In the genomic region with DNA sequence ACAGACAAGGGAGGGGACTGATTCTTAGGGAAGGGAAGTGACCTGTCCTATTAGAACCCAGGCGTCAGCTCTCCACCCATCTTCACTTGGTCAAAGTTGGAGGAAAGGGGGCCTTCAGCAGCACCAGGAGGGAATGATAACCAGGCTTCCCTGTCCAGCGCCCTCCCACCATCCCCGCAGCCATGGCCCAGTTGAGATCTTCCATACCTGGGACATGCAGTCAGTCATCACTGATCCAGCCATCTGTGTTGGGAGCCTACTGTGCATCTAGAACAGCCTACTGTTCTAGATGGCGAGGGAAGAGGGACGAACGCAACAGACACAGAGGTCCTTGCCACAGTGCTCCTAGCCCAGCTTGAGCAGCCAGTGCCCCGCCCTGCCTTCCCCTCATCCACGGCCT, we compare ENCODE assay signal across 1 cellular context.
TF ChIP-seq lines count a peak whose summit lies in the region.

No MANE protein-coding gene starts in this region.

TF ChIP-seq in HepG2, 621 proteins besides CTCF, POLR2A, EP300 and RAD21:
- TF ChIP-seq PITX1 (CRISPR knock-in tag; IDR thresholded peaks at IDR 0.05) (no peak), ELF1 (CRISPR knock-in tag; IDR thresholded peaks at IDR 0.05) (no peak)
- TF ChIP-seq, protein P1, sequence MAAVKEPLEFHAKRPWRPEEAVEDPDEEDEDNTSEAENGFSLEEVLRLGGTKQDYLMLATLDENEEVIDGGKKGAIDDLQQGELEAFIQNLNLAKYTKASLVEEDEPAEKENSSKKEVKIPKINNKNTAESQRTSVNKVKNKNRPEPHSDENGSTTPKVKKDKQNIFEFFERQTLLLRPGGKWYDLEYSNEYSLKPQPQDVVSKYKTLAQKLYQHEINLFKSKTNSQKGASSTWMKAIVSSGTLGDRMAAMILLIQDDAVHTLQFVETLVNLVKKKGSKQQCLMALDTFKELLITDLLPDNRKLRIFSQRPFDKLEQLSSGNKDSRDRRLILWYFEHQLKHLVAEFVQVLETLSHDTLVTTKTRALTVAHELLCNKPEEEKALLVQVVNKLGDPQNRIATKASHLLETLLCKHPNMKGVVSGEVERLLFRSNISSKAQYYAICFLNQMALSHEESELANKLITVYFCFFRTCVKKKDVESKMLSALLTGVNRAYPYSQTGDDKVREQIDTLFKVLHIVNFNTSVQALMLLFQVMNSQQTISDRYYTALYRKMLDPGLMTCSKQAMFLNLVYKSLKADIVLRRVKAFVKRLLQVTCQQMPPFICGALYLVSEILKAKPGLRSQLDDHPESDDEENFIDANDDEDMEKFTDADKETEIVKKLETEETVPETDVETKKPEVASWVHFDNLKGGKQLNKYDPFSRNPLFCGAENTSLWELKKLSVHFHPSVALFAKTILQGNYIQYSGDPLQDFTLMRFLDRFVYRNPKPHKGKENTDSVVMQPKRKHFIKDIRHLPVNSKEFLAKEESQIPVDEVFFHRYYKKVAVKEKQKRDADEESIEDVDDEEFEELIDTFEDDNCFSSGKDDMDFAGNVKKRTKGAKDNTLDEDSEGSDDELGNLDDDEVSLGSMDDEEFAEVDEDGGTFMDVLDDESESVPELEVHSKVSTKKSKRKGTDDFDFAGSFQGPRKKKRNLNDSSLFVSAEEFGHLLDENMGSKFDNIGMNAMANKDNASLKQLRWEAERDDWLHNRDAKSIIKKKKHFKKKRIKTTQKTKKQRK (IDR thresholded peaks at IDR 0.05; ENCODE audit: low read length), result no peak
- TF ChIP-seq, protein P2, sequence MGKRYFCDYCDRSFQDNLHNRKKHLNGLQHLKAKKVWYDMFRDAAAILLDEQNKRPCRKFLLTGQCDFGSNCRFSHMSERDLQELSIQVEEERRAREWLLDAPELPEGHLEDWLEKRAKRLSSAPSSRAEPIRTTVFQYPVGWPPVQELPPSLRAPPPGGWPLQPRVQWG (CRISPR knock-in tag; IDR thresholded peaks at IDR 0.05; ENCODE audit: borderline replicate concordance, low read depth), result no peak
- TF ChIP-seq, protein P3, sequence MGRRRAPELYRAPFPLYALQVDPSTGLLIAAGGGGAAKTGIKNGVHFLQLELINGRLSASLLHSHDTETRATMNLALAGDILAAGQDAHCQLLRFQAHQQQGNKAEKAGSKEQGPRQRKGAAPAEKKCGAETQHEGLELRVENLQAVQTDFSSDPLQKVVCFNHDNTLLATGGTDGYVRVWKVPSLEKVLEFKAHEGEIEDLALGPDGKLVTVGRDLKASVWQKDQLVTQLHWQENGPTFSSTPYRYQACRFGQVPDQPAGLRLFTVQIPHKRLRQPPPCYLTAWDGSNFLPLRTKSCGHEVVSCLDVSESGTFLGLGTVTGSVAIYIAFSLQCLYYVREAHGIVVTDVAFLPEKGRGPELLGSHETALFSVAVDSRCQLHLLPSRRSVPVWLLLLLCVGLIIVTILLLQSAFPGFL (CRISPR knock-in tag; IDR thresholded peaks at IDR 0.05), result no peak
TF ChIP-seq in HepG2: peak in this region for 0.
